ENCODE assay signal across 10 cellular contexts in the genomic region with DNA sequence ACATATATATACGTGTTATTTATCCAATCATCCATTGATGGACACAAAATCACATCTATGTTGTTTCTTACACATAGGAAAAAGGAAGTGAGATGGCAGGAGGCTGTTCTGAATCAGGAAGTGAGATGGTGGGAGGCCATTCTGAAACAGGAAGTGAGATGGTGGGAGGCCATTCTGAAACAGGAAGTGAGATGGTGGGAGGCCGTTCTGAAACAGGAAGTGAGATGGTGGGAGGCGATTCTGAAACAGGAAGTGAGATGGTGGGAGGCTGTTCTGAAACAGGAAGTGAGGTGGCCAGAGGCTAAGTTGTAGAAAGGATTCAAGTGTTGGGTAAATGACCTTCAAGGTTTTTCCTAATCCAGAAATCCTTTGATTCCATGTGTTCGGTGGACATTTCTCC.
DNase-seq lines count a peak whose midpoint lies in the region; TF ChIP-seq lines count a peak whose summit lies in the region.
"Had no signal": no experiment of that assay in that cellular context is flagged by ENCODE, and none has a peak within 500 bp of the region (broad histone marks: within the 10 kb centered on the region; RNA-seq: fewer than 3 reads in every experiment).

No MANE protein-coding gene starts in this region.

- H2AFZ ChIP-seq in OCI-LY7 (ENCODE audit: low read length) = peak overlapping the region; percentile 70

- H4K20me1 ChIP-seq in OCI-LY7 (ENCODE audit: insufficient read depth, low read length) = no peaks in the 10 kb centered on the region

- H3K9me3 Mint-ChIP-seq in dendritic cell treated with granulocyte-macrophage colony-stimulating factor and Interleukin-4, amounts not matched to agents 40 ng/mL and 50 ng/mL, for 4 days = peaks cover 67% of the 10 kb centered on the region

- H3K36me3 ChIP-seq in BE2C (no peaks in the 10 kb centered on the region), OCI-LY7 (ENCODE audit: insufficient read depth, low read length) (no peaks in the 10 kb centered on the region)

- no peaks in the 10 kb centered on the region for H3K27me3 ChIP-seq in BE2C
- no peaks in the 10 kb centered on the region for H3K27me3 ChIP-seq in HL-60 (ENCODE audit: insufficient read depth, poor library complexity, severe bottlenecking)

- intact Hi-C loops in OCI-LY7 (cut with micrococcal nuclease; ENCODE audit: unreplicated experiment) = no loop called here
- intact Hi-C loops in dendritic cell treated with granulocyte-macrophage colony-stimulating factor and Interleukin-4, amounts not matched to agents 40 ng/mL and 50 ng/mL, for 4 days (cut with micrococcal nuclease) = no loop called here
- intact Hi-C loops in head of caudate nucleus (cut with DNase I) = no loop called here

- H3K27ac Mint-ChIP-seq in dendritic cell treated with granulocyte-macrophage colony-stimulating factor and Interleukin-4, amounts not matched to agents 40 ng/mL and 50 ng/mL, for 4 days = peak overlapping the region; percentile 25

- H3K4me3 Mint-ChIP-seq in dendritic cell treated with granulocyte-macrophage colony-stimulating factor and Interleukin-4, amounts not matched to agents 40 ng/mL and 50 ng/mL, for 4 days = no peak overlapping the region

- CTCF ChIA-PET in OCI-LY7 (lab: Charles Lee; ENCODE audit: unreplicated experiment) = no interaction called here

- no peak overlapping the region for H3K4me3 ChIP-seq in BE2C (ENCODE audit: low read depth, low read length)
- H3K4me3 ChIP-seq in HL-60 (replicated peaks; ENCODE audit: insufficient read depth, low read length) = no peak overlapping the region
- H3K4me3 ChIP-seq in OCI-LY7 (ENCODE audit: low read depth, low read length, poor library complexity, severe bottlenecking) = peak overlapping the region; percentile 21

- H3K4me2 ChIP-seq in OCI-LY7 (ENCODE audit: low read length) = no peak overlapping the region; the same call in 1 of the 2 replicates

- POLR2A ChIA-PET in OCI-LY7 (lab: Charles Lee) = no interaction called here

- peaks cover 6% of the 10 kb centered on the region for H3K36me3 Mint-ChIP-seq in dendritic cell treated with granulocyte-macrophage colony-stimulating factor and Interleukin-4, amounts not matched to agents 40 ng/mL and 50 ng/mL, for 4 days (ENCODE audit: low read depth)

- H3K4me1 ChIP-seq in BE2C (no peaks in the 10 kb centered on the region), OCI-LY7 (ENCODE audit: insufficient read depth, low read length, poor library complexity, severe bottlenecking) (peaks cover 9% of the 10 kb centered on the region)

- peak; percentile 6 for DNase-seq in BE2C
- DNase-seq in HL-60 (ENCODE audit: low read depth in 1 of 2, low spot score in 1 of 2) = peak; percentile 88 to 89
- peak; percentile 85 for DNase-seq in OCI-LY7 (ENCODE audit: low spot score)
- DNase-seq in NCI-H146 (lab: John Stamatoyannopoulos, UW) = no peak
- DNase-seq in iPS-NIHi11 (ENCODE audit: low spot score) = no peak
- no peak for DNase-seq in head of caudate nucleus
- DNase-seq in amygdala (lab: John Stamatoyannopoulos, UW) = no peak
- DNase-seq: COR-L47, islet precursor cell had no signal

- H3K9me3 ChIP-seq in BE2C = no peaks in the 10 kb centered on the region
- peaks cover 22% of the 10 kb centered on the region for H3K9me3 ChIP-seq in OCI-LY7 (ENCODE audit: low read length)

- TF ChIP-seq CTCF in BE2C (IDR thresholded peaks at IDR 0.05; ENCODE audit: low read depth, low read length) (no peak), HL-60 (IDR thresholded peaks at IDR 0.05; ENCODE audit: insufficient read depth, low read length) (no peak), OCI-LY7 (conservative IDR thresholded peaks at IDR 0.05; ENCODE audit: low read length) (no peak)

- H3K27ac ChIP-seq in HL-60 (replicated peaks) (peak overlapping the region; percentile 54), OCI-LY7 (ENCODE audit: low read depth, low read length, poor library complexity, severe bottlenecking) (peak overlapping the region; percentile 32)

- H3K9me2 ChIP-seq in OCI-LY7 (ENCODE audit: insufficient read depth, low read length) = no peaks in the 10 kb centered on the region

- no peaks in the 10 kb centered on the region for H3K27me3 Mint-ChIP-seq in dendritic cell treated with granulocyte-macrophage colony-stimulating factor and Interleukin-4, amounts not matched to agents 40 ng/mL and 50 ng/mL, for 4 days

- no TSS peak for BruUV-seq in OCI-LY7 (replicated peaks; lab: Mats Ljungman, UMichigan)

- H3K4me1 Mint-ChIP-seq in dendritic cell treated with granulocyte-macrophage colony-stimulating factor and Interleukin-4, amounts not matched to agents 40 ng/mL and 50 ng/mL, for 4 days (ENCODE audit: low read depth) = no peaks in the 10 kb centered on the region

- no peaks in the 10 kb centered on the region for H3K79me2 ChIP-seq in OCI-LY7 (ENCODE audit: insufficient read depth, low read depth, low read length)

Comparison
In these comparisons a context has a peak if more than half of its experiments do, and no peak if none do; other contexts are left out.
1. DNase-seq: peak in BE2C (single experiment), HL-60 (2 of 2) and OCI-LY7 (single experiment); none in NCI-H146 (single experiment), iPS-NIHi11 (single experiment), head of caudate nucleus (0 of 42) and amygdala (0 of 56).